In the genomic region with DNA sequence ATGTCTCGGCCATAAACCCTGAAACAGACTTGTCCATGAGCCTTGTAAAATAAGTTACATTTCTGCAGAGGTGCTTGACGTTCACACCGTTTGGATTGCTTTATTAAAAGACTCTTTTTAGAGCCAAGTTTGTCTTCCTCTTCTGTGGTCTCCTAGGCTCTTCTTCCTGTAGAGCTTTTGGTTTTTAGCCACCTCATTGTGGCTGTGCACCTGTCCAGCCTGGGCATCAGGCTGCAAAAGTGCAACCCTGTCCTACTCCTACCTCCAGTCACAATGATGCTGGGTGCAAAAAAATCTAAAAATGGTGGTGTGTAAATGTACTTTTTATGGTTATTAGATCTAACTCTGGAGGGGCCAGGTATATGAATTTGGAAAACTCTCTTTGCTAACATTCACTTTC, we compare ENCODE assay signal across 15 cellular contexts.
"Had no signal": no experiment of that assay in that cellular context is flagged by ENCODE, and none has a peak within 500 bp of the region (broad histone marks: within the 10 kb centered on the region; RNA-seq: fewer than 3 reads in every experiment).

No MANE protein-coding gene starts in this region.

- ATAC-seq: activated T-helper 17 cell treated with anti-CD3 and anti-CD28 coated beads, Interleukin-2, amount 50 U/mL, for 72 hours; gastroesophageal sphincter; heart right ventricle; left cardiac atrium; lower lobe of right lung; pancreas; T-cell had no signal

- H3K9me3 ChIP-seq: gastroesophageal sphincter, heart right ventricle, lower lobe of right lung, pancreas, stomach, testis had no signal

- H3K4me3 Mint-ChIP-seq: activated T-helper 17 cell treated with anti-CD3 and anti-CD28 coated beads, Interleukin-2, amount 50 U/mL, for 72 hours; T-cell had no signal

- H3K9me3 Mint-ChIP-seq: activated T-helper 17 cell treated with anti-CD3 and anti-CD28 coated beads, Interleukin-2, amount 50 U/mL, for 72 hours; T-cell had no signal

- H3K27ac Mint-ChIP-seq: activated T-helper 17 cell treated with anti-CD3 and anti-CD28 coated beads, Interleukin-2, amount 50 U/mL, for 72 hours; T-cell had no signal

- H3K36me3 ChIP-seq: cardiac muscle cell, gastroesophageal sphincter, heart right ventricle, lower lobe of right lung, pancreas, stomach, WERI-Rb-1 had no signal

- DNase-seq: activated naive CD4-positive, alpha-beta T cell treated with anti-CD3 and anti-CD28 coated beads, Interleukin-2, amount 50 U/mL, for 16 hours; activated T-cell treated with anti-CD3 and anti-CD28 coated beads for 4 hours; dorsolateral prefrontal cortex; heart right ventricle; left cardiac atrium; lower lobe of right lung; pancreas; stimulated activated CD4-positive, alpha-beta T cell treated with anti-CD3 and anti-CD28 coated beads, Interleukin-1b, Interleukin-23, amount 100 ng/mL, for 48 hours; stomach; T-cell; testis; WERI-Rb-1 had no signal

- H3K4me3 ChIP-seq: cardiac muscle cell, dorsolateral prefrontal cortex, gastroesophageal sphincter, heart right ventricle, lower lobe of right lung, pancreas, stomach, testis had no signal

- H3K27me3 ChIP-seq: dorsolateral prefrontal cortex, gastroesophageal sphincter, heart right ventricle, pancreas, stomach, testis had no signal

- H3K27me3 Mint-ChIP-seq: activated T-helper 17 cell treated with anti-CD3 and anti-CD28 coated beads, Interleukin-2, amount 50 U/mL, for 72 hours; T-cell had no signal

- H3K36me3 Mint-ChIP-seq: T-cell had no signal

- H3K27ac ChIP-seq: cardiac muscle cell, dorsolateral prefrontal cortex, gastroesophageal sphincter, heart right ventricle, lower lobe of right lung, pancreas, stomach, testis, WERI-Rb-1 had no signal
